In genomic region chr14:106421431-106422033, GRCh38 we compare ENCODE assay signal across 8 cellular contexts.
DNase-seq lines count a peak whose midpoint lies in the region; ATAC-seq, FAIRE-seq and TF ChIP-seq lines count a peak whose summit lies in the region.
"Not testable (repeated sequence)": the region's sequence is repeated elsewhere in the genome, so short reads cannot be mapped to it uniquely, and the experiment has no call there.

No MANE protein-coding gene starts in this region.

- H3K36me3 ChIP-seq in bronchial epithelial cell (ENCODE audit: control insufficient read depth, insufficient read depth, low read length): not testable (repeated sequence)

- peak; percentile 42 for ATAC-seq in GM19463 (IDR thresholded peaks at IDR 0.05; ENCODE audit: unreplicated experiment)

- H3K4me3 ChIP-seq in bronchial epithelial cell (ENCODE audit: low read depth, low read length): not testable (repeated sequence)

- not testable (repeated sequence) for H3K27me3 ChIP-seq in bronchial epithelial cell (ENCODE audit: control insufficient read depth, insufficient read depth, low read length)

- peak; percentile 65 for DNase-seq in CD1c-positive myeloid dendritic cell (ENCODE audit: extremely low spot score)
- peak; percentile 53 for DNase-seq in NCI-H1436 (lab: John Stamatoyannopoulos, UW)
- DNase-seq in SHP77 treated with DMSO at 0.1 percent for 48 hours (lab: John Stamatoyannopoulos, UW): peak; percentile 11
- DNase-seq in activated CD8-positive, alpha-beta memory T cell treated with anti-CD3 and anti-CD28 coated beads for 24 hours: peak; percentile 94
- not testable (repeated sequence) for DNase-seq in bronchial epithelial cell (ENCODE audit: low read depth)
- peak; percentile 21 to 44 for DNase-seq in lung microvascular endothelial cell (ENCODE audit: low read depth in 2 of 2)
- peak; percentile 38 to 55 for DNase-seq in stimulated activated CD8-positive, alpha-beta memory T cell treated with anti-CD3 and anti-CD28 coated beads, Interleukin-15, amount 100 ng/mL, for 4 hours (ENCODE audit: low read depth in 2 of 2)

- FAIRE-seq in bronchial epithelial cell (lab: Jason Lieb, UNC): peak; percentile 85

- peak; percentile 20 for TF ChIP-seq CTCF in bronchial epithelial cell (IDR thresholded peaks at IDR 0.05; ENCODE audit: insufficient read depth, low read length, severe bottlenecking)
